In the genomic region with DNA sequence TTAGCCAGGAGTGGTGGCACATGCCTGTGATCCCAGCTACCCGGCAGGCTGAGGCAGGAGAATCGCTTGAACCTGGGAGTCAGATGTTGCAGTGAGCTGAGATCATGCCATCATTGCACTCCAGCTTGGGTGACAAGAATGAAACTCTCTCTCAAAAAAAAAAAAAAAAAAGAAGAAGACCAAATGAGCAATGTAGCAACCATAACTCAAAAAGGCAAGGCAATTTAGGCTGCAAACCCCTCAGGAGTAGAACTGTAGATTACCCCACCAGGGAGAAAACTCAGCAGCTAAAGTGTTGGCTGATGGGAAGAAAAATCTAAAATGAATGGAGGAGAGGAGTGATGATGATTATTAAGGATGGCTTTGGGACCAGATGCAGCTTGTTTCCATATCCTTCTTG, we compare ENCODE assay signal across 21 cellular contexts.
A peak's percentile ranks its signal among the peaks of the same experiment; 100 is the strongest.
DNase-seq lines count a peak whose midpoint lies in the region; ATAC-seq and TF ChIP-seq lines count a peak whose summit lies in the region.
"Had no signal": no experiment of that assay in that cellular context is flagged by ENCODE, and none has a peak within 500 bp of the region (broad histone marks: within the 10 kb centered on the region; RNA-seq: fewer than 3 reads in every experiment).

No MANE protein-coding gene starts in this region.

- 93 to 100% methylated on average over 2 of the region's 2 CpGs for WGBS in gastroesophageal sphincter (ENCODE audit: low coverage in 1 of 2), 2 donors

- H3K4me1 Mint-ChIP-seq in activated T-cell treated with anti-CD3 and anti-CD28 coated beads, Interleukin-2, amount 50 U/mL, for 72 hours (ENCODE audit: low read depth), result peaks cover 22% of the 10 kb centered on the region
- H3K4me1 Mint-ChIP-seq: CD8-positive, alpha-beta memory T cell; GM23338; H9 had no signal

- intact Hi-C loops in left ventricle myocardium inferior (cut with micrococcal nuclease) (no loop called here), cardiac septum (cut with DNase I) (no loop called here)

- H3K27me3 ChIP-seq in left ventricle myocardium inferior (ENCODE audit: low read depth) (no peaks in the 10 kb centered on the region), OCI-LY3 (ENCODE audit: low read depth, low read length) (no peaks in the 10 kb centered on the region), gastroesophageal sphincter (no peaks in the 10 kb centered on the region)
- H3K27me3 ChIP-seq: BE2C; BLaER1 treated with 17β-estradiol and CSF1 and Interleukin-3, amounts not matched to agents 10 nM and 100 nM had no signal

- peak overlapping the region; percentile 14 for H3K27ac Mint-ChIP-seq in activated T-cell treated with anti-CD3 and anti-CD28 coated beads, Interleukin-2, amount 50 U/mL, for 72 hours
- H3K27ac Mint-ChIP-seq: CD4-positive, alpha-beta T cell; CD8-positive, alpha-beta memory T cell; GM23338; H9 had no signal

- H3K79me2 ChIP-seq in OCI-LY3 (ENCODE audit: low read length), result no peaks in the 10 kb centered on the region

- H3K27ac ChIP-seq in left ventricle myocardium inferior (replicated peaks), result peak overlapping the region; percentile 0
- H3K27ac ChIP-seq in OCI-LY3 (ENCODE audit: low read length), result peak overlapping the region; percentile 96
- no peak overlapping the region for H3K27ac ChIP-seq in gastroesophageal sphincter
- H3K27ac ChIP-seq: BLaER1 treated with 17β-estradiol and CSF1 and Interleukin-3, amounts not matched to agents 10 nM and 100 nM had no signal

- TF ChIP-seq POLR2A in gastroesophageal sphincter (IDR thresholded peaks at IDR 0.05), result no peak

- H3K9ac ChIP-seq in OCI-LY3 (ENCODE audit: low read length), result peak overlapping the region; percentile 63
- H3K9ac ChIP-seq: BLaER1 treated with 17β-estradiol and CSF1 and Interleukin-3, amounts not matched to agents 10 nM and 100 nM had no signal

- peak in 1 of 2 donors; percentile 3 for DNase-seq in activated T-cell treated with anti-CD3 and anti-CD28 coated beads, Interleukin-2, amount 50 U/mL, for 72 hours
- no peak for DNase-seq in activated T-cell treated with anti-CD3 and anti-CD28 coated beads, Interleukin-2, amount 50 U/mL, for 1 hour
- DNase-seq in left ventricle myocardium inferior (no peak), cardiac septum (ENCODE audit: low spot score) (no peak)
- DNase-seq: 8988T; ACHN; AML-193; BE2C; CD4-positive, alpha-beta T cell; CD8-positive, alpha-beta memory T cell; DMS 273 treated with DMSO at 0.1 percent for 48 hours; EL; GDM1; H9 had no signal

- H3K9me3 Mint-ChIP-seq in activated T-cell treated with anti-CD3 and anti-CD28 coated beads, Interleukin-2, amount 50 U/mL, for 72 hours, result peaks cover 0 to 1% of the 10 kb centered on the region in 2 donors
- H3K9me3 Mint-ChIP-seq: CD4-positive, alpha-beta T cell; CD8-positive, alpha-beta memory T cell; GM23338; H9 had no signal

- no peaks in the 10 kb centered on the region for H3K36me3 ChIP-seq in left ventricle myocardium inferior
- peaks cover 8% of the 10 kb centered on the region for H3K36me3 ChIP-seq in OCI-LY3 (replicated peaks; ENCODE audit: low read depth, low read length)
- H3K36me3 ChIP-seq in gastroesophageal sphincter, result no peaks in the 10 kb centered on the region
- H3K36me3 ChIP-seq: BE2C; BLaER1 treated with 17β-estradiol and CSF1 and Interleukin-3, amounts not matched to agents 10 nM and 100 nM had no signal

- H3K36me3 Mint-ChIP-seq in activated T-cell treated with anti-CD3 and anti-CD28 coated beads, Interleukin-2, amount 50 U/mL, for 72 hours (ENCODE audit: insufficient read depth in 2 of 2), result no peaks in the 10 kb centered on the region
- H3K36me3 Mint-ChIP-seq: CD14-positive monocyte; CD8-positive, alpha-beta memory T cell had no signal

- H3K9me3 ChIP-seq in left ventricle myocardium inferior (replicated peaks) (no peaks in the 10 kb centered on the region), OCI-LY3 (ENCODE audit: insufficient read depth, low read length) (peaks cover 7% of the 10 kb centered on the region; the same call in 1 of the 2 replicates), gastroesophageal sphincter (no peaks in the 10 kb centered on the region)
- H3K9me3 ChIP-seq: A549; BE2C; BLaER1 treated with 17β-estradiol and CSF1 and Interleukin-3, amounts not matched to agents 10 nM and 100 nM had no signal

- H3K4me1 ChIP-seq in left ventricle myocardium inferior, result no peaks in the 10 kb centered on the region
- peaks cover 34% of the 10 kb centered on the region for H3K4me1 ChIP-seq in OCI-LY3 (ENCODE audit: low read length)
- H3K4me1 ChIP-seq in gastroesophageal sphincter, result no peaks in the 10 kb centered on the region
- H3K4me1 ChIP-seq: BE2C; BLaER1 treated with 17β-estradiol and CSF1 and Interleukin-3, amounts not matched to agents 10 nM and 100 nM had no signal

- no peak for TF ChIP-seq EP300 in gastroesophageal sphincter (IDR thresholded peaks at IDR 0.05)

- H4K20me1 ChIP-seq in OCI-LY3 (ENCODE audit: insufficient read depth, low read length), result no peaks in the 10 kb centered on the region
- H4K20me1 ChIP-seq: BLaER1 treated with 17β-estradiol and CSF1 and Interleukin-3, amounts not matched to agents 10 nM and 100 nM had no signal

- no peak overlapping the region; the same call in 1 of the 2 replicates for H2AFZ ChIP-seq in OCI-LY3 (ENCODE audit: low read depth, low read length)
- H2AFZ ChIP-seq: GM23338 had no signal

- peaks cover 5% of the 10 kb centered on the region for H3K27me3 Mint-ChIP-seq in activated T-cell treated with anti-CD3 and anti-CD28 coated beads, Interleukin-2, amount 50 U/mL, for 72 hours (ENCODE audit: low read depth)
- H3K27me3 Mint-ChIP-seq: CD4-positive, alpha-beta T cell; CD8-positive, alpha-beta memory T cell had no signal

- peak; percentile 43 to 55 for ATAC-seq in activated T-cell treated with anti-CD3 and anti-CD28 coated beads, Interleukin-2, amount 50 U/mL, for 72 hours (replicated peaks in 1 of 2)
- ATAC-seq in gastroesophageal sphincter, result no peak
- ATAC-seq: A549, GM23338, HCT116 had no signal

- H3K4me2 ChIP-seq in OCI-LY3 (ENCODE audit: low read length), result peak overlapping the region; percentile 99
- H3K4me2 ChIP-seq: A549; BLaER1 treated with 17β-estradiol and CSF1 and Interleukin-3, amounts not matched to agents 10 nM and 100 nM; GM23338 had no signal

- H3K4me3 Mint-ChIP-seq in activated T-cell treated with anti-CD3 and anti-CD28 coated beads, Interleukin-2, amount 50 U/mL, for 72 hours, result peak overlapping the region; percentile 1 to 8
- H3K4me3 Mint-ChIP-seq: CD14-positive monocyte; CD4-positive, alpha-beta T cell; CD8-positive, alpha-beta memory T cell; GM23338; H9 had no signal

- TF ChIP-seq CTCF in left ventricle myocardium inferior (IDR thresholded peaks at IDR 0.05; ENCODE audit: borderline replicate concordance), result no peak
- TF ChIP-seq CTCF in OCI-LY3 (IDR thresholded peaks at IDR 0.05; ENCODE audit: low read depth, low read length), result no peak
- TF ChIP-seq CTCF in gastroesophageal sphincter (IDR thresholded peaks at IDR 0.05), result no peak

- no peak overlapping the region for H3K4me3 ChIP-seq in left ventricle myocardium inferior
- peak overlapping the region; percentile 73 for H3K4me3 ChIP-seq in OCI-LY3 (ENCODE audit: low read length)
- H3K4me3 ChIP-seq in gastroesophageal sphincter, result no peak overlapping the region
- H3K4me3 ChIP-seq: A549; BLaER1 treated with 17β-estradiol and CSF1 and Interleukin-3, amounts not matched to agents 10 nM and 100 nM; GM23338 had no signal

Comparison
In these comparisons a context has a peak if more than half of its experiments do, and no peak if none do; other contexts are left out.
1. H3K27ac ChIP-seq: peak in left ventricle myocardium inferior (single experiment) and OCI-LY3 (single experiment); none in gastroesophageal sphincter (0 of 4).